In genomic region chrX:13726583-13726982, GRCh38 we compare ENCODE assay signal across 7 cellular contexts. TPM values are rescaled to one million over a fixed set of nuclear protein-coding genes. Genes with fewer than 3 reads are reported as not detected.
DNase-seq lines count a peak whose midpoint lies in the region; ATAC-seq and TF ChIP-seq lines count a peak whose summit lies in the region.
"Not testable (repeated sequence)": the region's sequence is repeated elsewhere in the genome, so short reads cannot be mapped to it uniquely, and the experiment has no call there.

No MANE protein-coding gene starts in this region.

- H3K4me3 ChIP-seq in CD8-positive, alpha-beta memory T cell (ENCODE audit: low read length), result not testable (repeated sequence)

- H3K9me3 Mint-ChIP-seq in CD8-positive, alpha-beta memory T cell, result peaks cover 0 to 20% (median 9%) of the 10 kb centered on the region in 5 donors
- H3K9me3 Mint-ChIP-seq in WTC11; activated CD8-positive, alpha-beta T cell treated with anti-CD3 and anti-CD28 coated beads for 36 hours; activated T-helper 17 cell treated with anti-CD3 and anti-CD28 coated beads, Interleukin-2, amount 50 U/mL, for 72 hours; activated naive CD8-positive, alpha-beta T cell treated with anti-CD3 and anti-CD28 coated beads, Interleukin-2, amount 50 U/mL, for 24 hours; stimulated activated naive CD8-positive, alpha-beta T cell treated with anti-CD3 and anti-CD28 coated beads, Interleukin-15, Interleukin-2, amounts not matched to agents 100 ng/mL and 50 ng/mL, for 24 hours: not testable (repeated sequence)
- peaks cover 0 to 39% (median 0%) of the 10 kb centered on the region in 9 donors for H3K9me3 Mint-ChIP-seq in naive thymus-derived CD8-positive, alpha-beta T cell

- H3K9me3 ChIP-seq in CD8-positive, alpha-beta memory T cell (ENCODE audit: low read length), result not testable (repeated sequence)

- H3K27ac Mint-ChIP-seq in CD8-positive, alpha-beta memory T cell, result peak overlapping the region; percentile 70 to 98 (median 90)
- 0 out of 2 replicates have a peak overlapping the region, but pooled peaks have one; percentile 53 for H3K27ac Mint-ChIP-seq in WTC11
- H3K27ac Mint-ChIP-seq in activated CD8-positive, alpha-beta T cell treated with anti-CD3 and anti-CD28 coated beads for 36 hours, result peak overlapping the region; percentile 80
- peak overlapping the region; percentile 83 for H3K27ac Mint-ChIP-seq in activated T-helper 17 cell treated with anti-CD3 and anti-CD28 coated beads, Interleukin-2, amount 50 U/mL, for 72 hours
- peak overlapping the region; percentile 79 for H3K27ac Mint-ChIP-seq in activated naive CD8-positive, alpha-beta T cell treated with anti-CD3 and anti-CD28 coated beads, Interleukin-2, amount 50 U/mL, for 24 hours
- peak overlapping the region in 6 of 10 donors; percentile 33 to 89 (median 72) for H3K27ac Mint-ChIP-seq in naive thymus-derived CD8-positive, alpha-beta T cell
- peak overlapping the region; percentile 58 for H3K27ac Mint-ChIP-seq in stimulated activated naive CD8-positive, alpha-beta T cell treated with anti-CD3 and anti-CD28 coated beads, Interleukin-15, Interleukin-2, amounts not matched to agents 100 ng/mL and 50 ng/mL, for 24 hours

- intact Hi-C loops in activated CD8-positive, alpha-beta T cell treated with anti-CD3 and anti-CD28 coated beads for 36 hours (cut with micrococcal nuclease), result not testable (repeated sequence)

- POLR2A ChIA-PET in CD8-positive, alpha-beta memory T cell (lab: Charles Lee), result interaction anchor here (2.9 kb wide), 1 partner anchor 8 kb away, joined by 23 read pairs; the partner anchor contains the start of genes OFD1 and TRAPPC2
- POLR2A ChIA-PET in WTC11 (lab: Charles Lee); activated CD8-positive, alpha-beta T cell treated with anti-CD3 and anti-CD28 coated beads for 36 hours (lab: Charles Lee); naive thymus-derived CD8-positive, alpha-beta T cell (lab: Charles Lee): not testable (repeated sequence)

- peaks cover 19 to 61% (median 51%) of the 10 kb centered on the region in 3 donors for H3K36me3 Mint-ChIP-seq in CD8-positive, alpha-beta memory T cell
- peaks cover 45% of the 10 kb centered on the region for H3K36me3 Mint-ChIP-seq in WTC11
- peaks cover 77% of the 10 kb centered on the region for H3K36me3 Mint-ChIP-seq in activated CD8-positive, alpha-beta T cell treated with anti-CD3 and anti-CD28 coated beads for 36 hours (ENCODE audit: low read depth)
- H3K36me3 Mint-ChIP-seq in activated T-helper 17 cell treated with anti-CD3 and anti-CD28 coated beads, Interleukin-2, amount 50 U/mL, for 72 hours (ENCODE audit: low read depth), result peaks cover 91% of the 10 kb centered on the region
- H3K36me3 Mint-ChIP-seq in activated naive CD8-positive, alpha-beta T cell treated with anti-CD3 and anti-CD28 coated beads, Interleukin-2, amount 50 U/mL, for 24 hours (ENCODE audit: low read depth), result peaks cover 60% of the 10 kb centered on the region
- peaks cover 29 to 48% (median 29%) of the 10 kb centered on the region in 3 donors for H3K36me3 Mint-ChIP-seq in naive thymus-derived CD8-positive, alpha-beta T cell
- H3K36me3 Mint-ChIP-seq in stimulated activated naive CD8-positive, alpha-beta T cell treated with anti-CD3 and anti-CD28 coated beads, Interleukin-15, Interleukin-2, amounts not matched to agents 100 ng/mL and 50 ng/mL, for 24 hours (ENCODE audit: low read depth), result peaks cover 79% of the 10 kb centered on the region

- H3K27me3 Mint-ChIP-seq in CD8-positive, alpha-beta memory T cell; WTC11 (ENCODE audit: low read depth); activated CD8-positive, alpha-beta T cell treated with anti-CD3 and anti-CD28 coated beads for 36 hours; activated T-helper 17 cell treated with anti-CD3 and anti-CD28 coated beads, Interleukin-2, amount 50 U/mL, for 72 hours; activated naive CD8-positive, alpha-beta T cell treated with anti-CD3 and anti-CD28 coated beads, Interleukin-2, amount 50 U/mL, for 24 hours; naive thymus-derived CD8-positive, alpha-beta T cell; stimulated activated naive CD8-positive, alpha-beta T cell treated with anti-CD3 and anti-CD28 coated beads, Interleukin-15, Interleukin-2, amounts not matched to agents 100 ng/mL and 50 ng/mL, for 24 hours: not testable (repeated sequence)

- DNase-seq in CD8-positive, alpha-beta memory T cell; WTC11 (ENCODE audit: low spot score); activated CD8-positive, alpha-beta T cell treated with anti-CD3 and anti-CD28 coated beads for 36 hours; activated naive CD8-positive, alpha-beta T cell treated with anti-CD3 and anti-CD28 coated beads, Interleukin-2, amount 50 U/mL, for 24 hours; naive thymus-derived CD8-positive, alpha-beta T cell: not testable (repeated sequence)

- H3K4me1 Mint-ChIP-seq in CD8-positive, alpha-beta memory T cell, result peaks cover 73 to 87% (median 81%) of the 10 kb centered on the region in 3 donors
- H3K4me1 Mint-ChIP-seq in WTC11, result not testable (repeated sequence)
- peaks cover 65% of the 10 kb centered on the region for H3K4me1 Mint-ChIP-seq in activated CD8-positive, alpha-beta T cell treated with anti-CD3 and anti-CD28 coated beads for 36 hours (ENCODE audit: low read depth)
- peaks cover 42% of the 10 kb centered on the region for H3K4me1 Mint-ChIP-seq in activated T-helper 17 cell treated with anti-CD3 and anti-CD28 coated beads, Interleukin-2, amount 50 U/mL, for 72 hours
- H3K4me1 Mint-ChIP-seq in activated naive CD8-positive, alpha-beta T cell treated with anti-CD3 and anti-CD28 coated beads, Interleukin-2, amount 50 U/mL, for 24 hours, result peaks cover 66% of the 10 kb centered on the region
- H3K4me1 Mint-ChIP-seq in naive thymus-derived CD8-positive, alpha-beta T cell, result peaks cover 23 to 87% (median 57%) of the 10 kb centered on the region in 4 donors
- H3K4me1 Mint-ChIP-seq in stimulated activated naive CD8-positive, alpha-beta T cell treated with anti-CD3 and anti-CD28 coated beads, Interleukin-15, Interleukin-2, amounts not matched to agents 100 ng/mL and 50 ng/mL, for 24 hours (ENCODE audit: low read depth), result peaks cover 76% of the 10 kb centered on the region

- not testable (repeated sequence) for H3K4me1 ChIP-seq in CD8-positive, alpha-beta memory T cell (ENCODE audit: insufficient read depth, low read length)

- H3K27ac ChIP-seq in CD8-positive, alpha-beta memory T cell (ENCODE audit: low read depth, low read length), result not testable (repeated sequence)

- CTCF ChIA-PET in CD8-positive, alpha-beta memory T cell (lab: Charles Lee); WTC11 (lab: Charles Lee): not testable (repeated sequence)
- CTCF ChIA-PET in activated CD8-positive, alpha-beta T cell treated with anti-CD3 and anti-CD28 coated beads for 36 hours (lab: Charles Lee), result interaction anchor here (1.8 kb wide), 1 partner anchor 10 kb away, joined by 4 read pairs; no protein-coding TSS in a partner anchor

- ATAC-seq in WTC11; activated CD8-positive, alpha-beta T cell treated with anti-CD3 and anti-CD28 coated beads for 36 hours; activated T-helper 17 cell treated with anti-CD3 and anti-CD28 coated beads, Interleukin-2, amount 50 U/mL, for 72 hours (replicated peaks); activated naive CD8-positive, alpha-beta T cell treated with anti-CD3 and anti-CD28 coated beads, Interleukin-2, amount 50 U/mL, for 24 hours; naive thymus-derived CD8-positive, alpha-beta T cell: not testable (repeated sequence)

- TF ChIP-seq CTCF in WTC11 (IDR thresholded peaks at IDR 0.05); activated CD8-positive, alpha-beta T cell treated with anti-CD3 and anti-CD28 coated beads for 36 hours (IDR thresholded peaks at IDR 0.05): not testable (repeated sequence)

- H3K36me3 ChIP-seq in CD8-positive, alpha-beta memory T cell (ENCODE audit: insufficient read depth, low read length), result not testable (repeated sequence)

- H3K27me3 ChIP-seq in CD8-positive, alpha-beta memory T cell (ENCODE audit: insufficient read depth, low read length, poor library complexity, severe bottlenecking), result not testable (repeated sequence)

- H3K4me3 Mint-ChIP-seq in CD8-positive, alpha-beta memory T cell, result peak overlapping the region in 4 of 7 donors; percentile 2 to 70 (median 33)
- not testable (repeated sequence) for H3K4me3 Mint-ChIP-seq in WTC11; activated CD8-positive, alpha-beta T cell treated with anti-CD3 and anti-CD28 coated beads for 36 hours; activated naive CD8-positive, alpha-beta T cell treated with anti-CD3 and anti-CD28 coated beads, Interleukin-2, amount 50 U/mL, for 24 hours; stimulated activated naive CD8-positive, alpha-beta T cell treated with anti-CD3 and anti-CD28 coated beads, Interleukin-15, Interleukin-2, amounts not matched to agents 100 ng/mL and 50 ng/mL, for 24 hours
- peak overlapping the region; percentile 75 for H3K4me3 Mint-ChIP-seq in activated T-helper 17 cell treated with anti-CD3 and anti-CD28 coated beads, Interleukin-2, amount 50 U/mL, for 72 hours
- H3K4me3 Mint-ChIP-seq in naive thymus-derived CD8-positive, alpha-beta T cell, result peak overlapping the region in 1 of 10 donors; percentile 17

RNA-seq across cellular contexts. Expression of gene TRAPPC2, which starts 7.8 kb away (rescaled TPM):
- 10 to 100 TPM; 18.7 to 19.0 TPM for total RNA-seq in CD8-positive, alpha-beta memory T cell
- 50.6 TPM for polyA plus RNA-seq in CD8-positive, alpha-beta memory T cell
- 10.2 to 13.9 TPM (median 10.7 TPM) in 3 replicates for total RNA-seq in WTC11 (2021)
- total RNA-seq in activated CD8-positive, alpha-beta T cell treated with anti-CD3 and anti-CD28 coated beads for 36 hours, result 10 to 100 TPM; 16.0 to 19.2 TPM
- 10 to 100 TPM; 21.1 to 23.4 TPM for total RNA-seq in activated T-helper 17 cell treated with anti-CD3 and anti-CD28 coated beads, Interleukin-2, amount 50 U/mL, for 72 hours
- 10 to 100 TPM; 34.3 to 35.5 TPM for total RNA-seq in naive thymus-derived CD8-positive, alpha-beta T cell
- 10 to 100 TPM; 25.7 to 51.5 (median 31.9) TPM for polyA plus RNA-seq in naive thymus-derived CD8-positive, alpha-beta T cell

RNA-seq across cellular contexts. Expression of gene OFD1, which starts 8.0 kb away (rescaled TPM):
- total RNA-seq in CD8-positive, alpha-beta memory T cell, result 10 to 100 TPM; 29.1 to 30.4 TPM
- polyA plus RNA-seq in CD8-positive, alpha-beta memory T cell, result 46.3 TPM
- total RNA-seq in WTC11 (2021), result 22.8 to 25.1 TPM (median 23.4 TPM) in 3 replicates
- 10 to 100 TPM; 32.4 to 34.5 TPM for total RNA-seq in activated CD8-positive, alpha-beta T cell treated with anti-CD3 and anti-CD28 coated beads for 36 hours
- 10 to 100 TPM; 27.8 to 61.7 TPM for total RNA-seq in activated T-helper 17 cell treated with anti-CD3 and anti-CD28 coated beads, Interleukin-2, amount 50 U/mL, for 72 hours
- total RNA-seq in naive thymus-derived CD8-positive, alpha-beta T cell, result 100 to 1,000 TPM; 119 to 127 TPM
- polyA plus RNA-seq in naive thymus-derived CD8-positive, alpha-beta T cell, result 10 to 100 TPM; 27.3 to 37.6 (median 33.8) TPM

RNA-seq across cellular contexts. Expression of gene RAB9A, which starts 37.7 kb away (rescaled TPM):
- total RNA-seq in CD8-positive, alpha-beta memory T cell, result 10 to 100 TPM; 27.1 to 32.8 TPM
- 48.1 TPM for polyA plus RNA-seq in CD8-positive, alpha-beta memory T cell
- 18.9 to 26.3 TPM (median 20.7 TPM) in 3 replicates for total RNA-seq in WTC11 (2021)
- total RNA-seq in activated CD8-positive, alpha-beta T cell treated with anti-CD3 and anti-CD28 coated beads for 36 hours, result 10 to 100 TPM; 30.8 to 31.7 TPM
- total RNA-seq in activated T-helper 17 cell treated with anti-CD3 and anti-CD28 coated beads, Interleukin-2, amount 50 U/mL, for 72 hours, result 10 to 100 TPM; 18.3 to 30.5 TPM
- total RNA-seq in naive thymus-derived CD8-positive, alpha-beta T cell, result 10 to 100 TPM; 13.7 to 14.0 TPM
- 10 to 100 TPM; 15.6 to 22.1 (median 17.3) TPM for polyA plus RNA-seq in naive thymus-derived CD8-positive, alpha-beta T cell
